In the genomic region with DNA sequence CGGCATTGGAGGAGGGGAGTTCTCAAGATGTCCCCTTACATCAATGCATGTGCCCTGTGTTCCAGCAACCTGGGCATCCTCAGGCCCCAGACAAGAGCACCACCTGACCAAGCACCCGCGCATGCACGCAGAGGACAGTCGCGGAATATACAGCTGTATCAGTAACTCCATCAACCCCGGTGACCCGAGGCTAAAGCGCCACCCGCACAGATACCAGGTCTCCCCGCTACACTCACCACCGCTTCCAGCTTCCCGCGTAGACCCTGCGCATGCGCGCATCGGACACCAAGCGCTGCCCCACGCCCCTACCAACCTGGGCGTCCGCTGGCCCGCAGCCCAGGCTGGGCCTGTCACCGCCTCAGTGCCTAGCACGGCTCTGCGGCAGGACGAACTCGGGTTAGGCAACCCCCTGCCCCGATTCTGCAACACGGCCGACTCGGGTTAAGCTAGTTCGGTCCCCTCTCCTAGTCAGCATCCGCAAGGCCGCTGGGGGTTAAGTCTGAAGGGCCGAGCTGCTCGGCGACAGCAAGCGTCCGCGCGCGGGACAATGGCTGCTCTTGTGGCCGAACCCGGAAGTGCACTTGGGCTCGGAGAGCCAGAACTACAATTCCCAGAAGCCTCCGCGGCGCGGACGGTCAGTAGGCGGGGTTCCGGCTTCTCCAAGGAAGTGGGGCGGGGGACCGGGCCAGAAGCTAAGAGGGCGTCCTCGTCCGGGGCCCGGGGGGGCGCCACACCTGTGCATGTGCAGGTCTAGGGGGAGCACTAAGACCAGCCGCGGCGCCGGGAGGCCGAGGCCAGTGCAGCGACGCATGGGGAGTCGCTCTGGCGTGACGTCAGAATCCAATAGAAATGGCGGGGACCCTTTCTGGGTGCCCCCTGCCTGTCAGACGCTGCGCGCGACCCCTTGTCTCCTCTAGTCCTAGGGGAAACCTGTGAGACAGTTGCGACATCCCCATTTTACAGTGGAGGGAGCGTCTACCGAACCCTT, we compare ENCODE assay signal across 8 cellular contexts. TPM values are rescaled to one million over a fixed set of nuclear protein-coding genes. Genes with fewer than 3 reads are reported as not detected.
DNase-seq lines count a peak whose midpoint lies in the region; ATAC-seq and TF ChIP-seq lines count a peak whose summit lies in the region.

ZNF180 (minus strand) TSS at position 561 of the 988 bp plus-strand sequence. CDS start 3,188 bp downstream, outside the sequence.

- H3K4me3 Mint-ChIP-seq in activated CD4-positive, alpha-beta T cell treated with anti-CD3 and anti-CD28 coated beads for 36 hours: peak within 1 kb of the TSS; percentile 91

- H3K27ac ChIP-seq in cingulate gyrus (ENCODE audit: low read depth, low read length) (peak within 1 kb of the TSS; percentile 99), layer of hippocampus (ENCODE audit: low read depth, low read length) (peak within 1 kb of the TSS; percentile 91)

- intact Hi-C loops in activated CD4-positive, alpha-beta T cell treated with anti-CD3 and anti-CD28 coated beads for 36 hours (cut with DNase I, micrococcal nuclease): loop anchor here (1.0 to 5.0 kb wide), 15 partner anchors 23 to 673 kb away; partner anchors contain the start of genes ZNF229 (in 2 of the 2), ZNF222 (in 1 of the 2), ZNF224 (in 1 of the 2) and ZNF225 (in 1 of the 2)

- H3K4me1 Mint-ChIP-seq in activated CD4-positive, alpha-beta T cell treated with anti-CD3 and anti-CD28 coated beads for 36 hours: peaks cover 28% of the 10 kb centered on the region

- peaks cover 2% of the 10 kb centered on the region for H3K27me3 ChIP-seq in BJ (ENCODE audit: control insufficient read depth, insufficient read depth, low read length)
- H3K27me3 ChIP-seq in layer of hippocampus (ENCODE audit: control insufficient read depth, insufficient read depth, low read length): no peaks in the 10 kb centered on the region

- H3K27me3 Mint-ChIP-seq in activated CD4-positive, alpha-beta T cell treated with anti-CD3 and anti-CD28 coated beads for 36 hours: peaks cover 4% of the 10 kb centered on the region

- ATAC-seq in HG03432 (IDR thresholded peaks at IDR 0.05; ENCODE audit: unreplicated experiment): peak; percentile 92
- ATAC-seq in activated CD4-positive, alpha-beta T cell treated with anti-CD3 and anti-CD28 coated beads for 36 hours: peak; percentile 88

- peaks cover 53% of the 10 kb centered on the region for H3K36me3 Mint-ChIP-seq in activated CD4-positive, alpha-beta T cell treated with anti-CD3 and anti-CD28 coated beads for 36 hours (ENCODE audit: low read depth)

- peaks cover 42% of the 10 kb centered on the region for H3K9me3 Mint-ChIP-seq in activated CD4-positive, alpha-beta T cell treated with anti-CD3 and anti-CD28 coated beads for 36 hours (ENCODE audit: low read depth)

- peak; percentile 68 for DNase-seq in BJ (ENCODE audit: low read depth)
- DNase-seq in NCI-H510A (lab: John Stamatoyannopoulos, UW): peak; percentile 97
- peak; percentile 97 for DNase-seq in activated CD4-positive, alpha-beta T cell treated with anti-CD3 and anti-CD28 coated beads for 36 hours
- peak; percentile 89 to 94 (median 93) for DNase-seq in stimulated activated CD4-positive, alpha-beta T cell treated with anti-CD3 and anti-CD28 coated beads, Interleukin-1b, Interleukin-23, amount 100 ng/mL, for 24 hours (ENCODE audit: low read depth in 4 of 4, low spot score in 1 of 4)

- peak within 1 kb of the TSS; percentile 76 for H3K4me3 ChIP-seq in BJ (ENCODE audit: low read depth, low read length)

- H3K27ac Mint-ChIP-seq in activated CD4-positive, alpha-beta T cell treated with anti-CD3 and anti-CD28 coated beads for 36 hours: peak within 1 kb of the TSS; percentile 94

- CTCF ChIA-PET in BJ (lab: Yijun Ruan, JAX): interaction anchor here (0.6 to 2.1 kb wide), 3 partner anchors 9 to 1402 kb away, joined by 3 to 6 read pairs (median 3); no protein-coding TSS in a partner anchor
- CTCF ChIA-PET in activated CD4-positive, alpha-beta T cell treated with anti-CD3 and anti-CD28 coated beads for 36 hours (lab: Charles Lee): interaction anchor here (0.6 to 1.0 kb wide), 4 partner anchors 9 to 496 kb away, joined by 3 read pairs; no protein-coding TSS in a partner anchor

- peak; percentile 45; the same call in 1 of the 2 replicates for TF ChIP-seq CTCF in BJ (IDR thresholded peaks at IDR 0.05; ENCODE audit: insufficient read depth, low read depth, low read length)

- peaks cover 4% of the 10 kb centered on the region for H3K36me3 ChIP-seq in BJ (ENCODE audit: control insufficient read depth, insufficient read depth, low read length)

- TF ChIP-seq POLR2A in GM19193 (IDR thresholded peaks at IDR 0.05; ENCODE audit: extremely low read depth, insufficient read depth, insufficient read length): peak; percentile 84

- POLR2A ChIA-PET in BJ (lab: Charles Lee): interaction anchor here (0.7 kb wide), 1 partner anchor 295 kb away, joined by 3 read pairs; no protein-coding TSS in a partner anchor
- POLR2A ChIA-PET in activated CD4-positive, alpha-beta T cell treated with anti-CD3 and anti-CD28 coated beads for 36 hours (lab: Charles Lee): interaction anchor here (0.6 to 0.8 kb wide), 3 partner anchors 23 to 565 kb away, joined by 3 read pairs; partner anchors contain the start of genes ZNF226 and ZNF45

RNA-seq across cellular contexts. Expression of gene ZNF180, which starts in this region (rescaled TPM):
- 0.80 and 1.2 TPM in 2 replicates for polyA plus RNA-seq in BJ (2011; rRNA removed)
- 1.3 and 1.6 TPM in 2 replicates for polyA minus RNA-seq in BJ (2011; rRNA and poly(A)+ RNA removed)
- total RNA-seq in activated CD4-positive, alpha-beta T cell treated with anti-CD3 and anti-CD28 coated beads for 36 hours: 1 to 10 TPM; 5.5 to 7.7 TPM

Comparison
In these comparisons a context has a peak if more than half of its experiments do, and no peak if none do; other contexts are left out.
1. Peak in every context shown above with its lines: DNase-seq, ATAC-seq, H3K4me3 ChIP-seq and H3K27ac ChIP-seq.